ENCODE assay signal across 15 cellular contexts in the genomic region with DNA sequence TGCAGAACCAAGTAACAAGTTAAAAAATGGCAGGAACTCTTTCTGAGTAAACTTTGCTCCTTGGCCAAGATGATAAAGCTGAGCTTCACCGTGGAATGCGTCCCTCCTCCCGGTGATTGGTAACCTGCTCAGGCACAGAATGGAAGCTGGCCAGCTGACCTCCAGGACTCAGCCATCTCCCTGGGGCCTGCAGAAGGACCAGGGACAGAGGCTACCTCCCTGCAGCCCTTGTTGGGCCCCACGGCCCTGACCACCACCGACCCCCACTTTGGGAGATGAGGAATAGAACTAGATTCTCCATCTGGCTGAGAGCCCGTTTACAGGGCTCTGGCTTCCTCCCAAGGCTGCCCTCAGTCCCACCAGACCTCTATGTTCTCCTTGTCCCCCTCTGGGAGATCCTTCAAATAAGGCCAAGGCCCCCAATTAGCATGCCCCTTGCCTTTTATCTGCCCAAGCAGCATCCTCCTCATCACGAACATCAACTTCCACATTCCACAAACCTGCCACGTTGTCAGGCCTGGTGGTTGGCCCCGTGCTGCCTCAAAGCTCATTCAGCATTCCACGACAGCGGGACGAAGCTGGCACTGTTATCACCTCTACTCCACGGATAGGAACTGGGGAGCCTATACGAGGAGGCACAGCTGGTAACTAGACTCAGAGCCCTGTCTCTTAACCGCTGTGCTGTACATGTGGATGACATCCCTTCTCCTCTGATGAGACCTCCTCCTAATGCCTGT.
A peak's percentile ranks its signal among the peaks of the same experiment; 100 is the strongest.
DNase-seq lines count a peak whose midpoint lies in the region; ATAC-seq, FAIRE-seq and TF ChIP-seq lines count a peak whose summit lies in the region.
"Had no signal": no experiment of that assay in that cellular context is flagged by ENCODE, and none has a peak within 500 bp of the region (broad histone marks: within the 10 kb centered on the region; RNA-seq: fewer than 3 reads in every experiment).

No MANE protein-coding gene starts in this region.

- H3K36me3 ChIP-seq in bronchial epithelial cell (ENCODE audit: control insufficient read depth, insufficient read depth, low read length) (peaks cover 3% of the 10 kb centered on the region), testis (ENCODE audit: low read depth, missing control alignments) (no peaks in the 10 kb centered on the region)

- no peaks in the 10 kb centered on the region for H3K9me3 Mint-ChIP-seq in activated CD8-positive, alpha-beta T cell treated with anti-CD3 and anti-CD28 coated beads for 36 hours
- no peaks in the 10 kb centered on the region for H3K9me3 Mint-ChIP-seq in activated CD8-positive, alpha-beta T cell treated with anti-CD3 and anti-CD28 coated beads, Interleukin-2, amount 10 ng/mL, durations not matched to agents 7 days and 5 days (ENCODE audit: insufficient read depth)
- H3K9me3 Mint-ChIP-seq: activated T-helper 2 cell treated with anti-CD3 and anti-CD28 coated beads, Interferon-gamma antibody, Interleukin-2, Interleukin-4, amounts not matched to agents 10 μg/mL and 5 μg/mL and 100 μg/mL, durations not matched to agents 14 hours and 24 hours and 36 hours had no signal

- H3K9me3 ChIP-seq in testis = no peaks in the 10 kb centered on the region
- H3K9me3 ChIP-seq: mucosa of descending colon, SK-N-SH had no signal

- peak; percentile 73 for FAIRE-seq in bronchial epithelial cell (lab: Jason Lieb, UNC)

- POLR2A ChIA-PET in activated CD8-positive, alpha-beta T cell treated with anti-CD3 and anti-CD28 coated beads for 36 hours (lab: Charles Lee) = interaction anchor here (0.9 kb wide), 1 partner anchor 32 kb away, joined by 3 read pairs; no protein-coding TSS in a partner anchor
- POLR2A ChIA-PET in activated CD8-positive, alpha-beta T cell treated with anti-CD3 and anti-CD28 coated beads, Interleukin-2, amount 10 ng/mL, durations not matched to agents 7 days and 5 days (lab: Charles Lee) = interaction anchor here (2.2 kb wide), 1 partner anchor 11 kb away, joined by 7 read pairs; no protein-coding TSS in a partner anchor

- TF ChIP-seq POLR2A in testis (IDR thresholded peaks at IDR 0.05) = no peak

- peak overlapping the region; percentile 10 for H3K27ac Mint-ChIP-seq in activated CD8-positive, alpha-beta T cell treated with anti-CD3 and anti-CD28 coated beads for 36 hours
- H3K27ac Mint-ChIP-seq in activated CD8-positive, alpha-beta T cell treated with anti-CD3 and anti-CD28 coated beads, Interleukin-2, amount 10 ng/mL, durations not matched to agents 7 days and 5 days = no peak overlapping the region
- H3K27ac Mint-ChIP-seq: activated T-helper 2 cell treated with anti-CD3 and anti-CD28 coated beads, Interferon-gamma antibody, Interleukin-2, Interleukin-4, amounts not matched to agents 10 μg/mL and 5 μg/mL and 100 μg/mL, durations not matched to agents 14 hours and 24 hours and 36 hours had no signal

- no peak for DNase-seq in activated CD8-positive, alpha-beta T cell treated with anti-CD3 and anti-CD28 coated beads for 36 hours
- DNase-seq in activated CD8-positive, alpha-beta T cell treated with anti-CD3 and anti-CD28 coated beads, Interleukin-2, amount 10 ng/mL, durations not matched to agents 7 days and 5 days = no peak
- DNase-seq in bronchial epithelial cell (ENCODE audit: low read depth) (no peak), mesenteric fat pad (ENCODE audit: low spot score) (peak; percentile 75), testis (no peak), NCI-H2227 treated with DMSO at 0.1 percent for 48 hours (lab: John Stamatoyannopoulos, UW) (no peak), HT-29 (ENCODE audit: low spot score) (no peak)
- DNase-seq: KBM-7; NCI-H1417 treated with DMSO at 0.1 percent for 48 hours; SK-N-SH; stimulated activated CD4-positive, alpha-beta T cell treated with anti-CD3 and anti-CD28 coated beads, Interleukin-2, amount 100 ng/mL, for 48 hours; WERI-Rb-1 had no signal

- ATAC-seq in activated CD8-positive, alpha-beta T cell treated with anti-CD3 and anti-CD28 coated beads for 36 hours = no peak
- ATAC-seq in activated CD8-positive, alpha-beta T cell treated with anti-CD3 and anti-CD28 coated beads, Interleukin-2, amount 10 ng/mL, durations not matched to agents 7 days and 5 days = no peak
- ATAC-seq in GM21737 (IDR thresholded peaks at IDR 0.05; ENCODE audit: unreplicated experiment) = no peak
- ATAC-seq: mucosa of descending colon had no signal

- peaks cover 36% of the 10 kb centered on the region for H3K36me3 Mint-ChIP-seq in activated CD8-positive, alpha-beta T cell treated with anti-CD3 and anti-CD28 coated beads for 36 hours (ENCODE audit: low read depth)
- peaks cover 31% of the 10 kb centered on the region for H3K36me3 Mint-ChIP-seq in activated CD8-positive, alpha-beta T cell treated with anti-CD3 and anti-CD28 coated beads, Interleukin-2, amount 10 ng/mL, durations not matched to agents 7 days and 5 days (ENCODE audit: low read depth)

- H3K4me1 ChIP-seq in testis = peaks cover 31% of the 10 kb centered on the region

- CTCF ChIA-PET in activated CD8-positive, alpha-beta T cell treated with anti-CD3 and anti-CD28 coated beads for 36 hours (lab: Charles Lee) = interaction anchor here (2.0 kb wide), 1 partner anchor 11 kb away, joined by 5 read pairs; no protein-coding TSS in a partner anchor
- CTCF ChIA-PET in activated CD8-positive, alpha-beta T cell treated with anti-CD3 and anti-CD28 coated beads, Interleukin-2, amount 10 ng/mL, durations not matched to agents 7 days and 5 days (lab: Charles Lee) = interaction anchor here (25.7 kb wide), 1 partner anchor 31 kb away, joined by 656 read pairs; no protein-coding TSS in a partner anchor

- H3K4me1 Mint-ChIP-seq in activated CD8-positive, alpha-beta T cell treated with anti-CD3 and anti-CD28 coated beads for 36 hours (ENCODE audit: low read depth) = peaks cover 81% of the 10 kb centered on the region
- peaks cover 67% of the 10 kb centered on the region for H3K4me1 Mint-ChIP-seq in activated CD8-positive, alpha-beta T cell treated with anti-CD3 and anti-CD28 coated beads, Interleukin-2, amount 10 ng/mL, durations not matched to agents 7 days and 5 days (ENCODE audit: low read depth)

- H3K27me3 ChIP-seq in bronchial epithelial cell (ENCODE audit: control insufficient read depth, insufficient read depth, low read length) = no peaks in the 10 kb centered on the region
- no peaks in the 10 kb centered on the region for H3K27me3 ChIP-seq in testis

- 53 to 55% methylated on average over 15 of the region's 15 CpGs for WGBS in testis, 2 donors

- TF ChIP-seq CTCF in activated CD8-positive, alpha-beta T cell treated with anti-CD3 and anti-CD28 coated beads for 36 hours (IDR thresholded peaks at IDR 0.05) = no peak
- TF ChIP-seq CTCF in bronchial epithelial cell (IDR thresholded peaks at IDR 0.05; ENCODE audit: insufficient read depth, low read length, severe bottlenecking) = no peak
- TF ChIP-seq CTCF in testis (IDR thresholded peaks at IDR 0.05) = no peak

- H3K4me3 ChIP-seq in bronchial epithelial cell (ENCODE audit: low read depth, low read length) (no peak overlapping the region), testis (no peak overlapping the region)
- H3K4me3 ChIP-seq: mucosa of descending colon had no signal

- H3K4me3 Mint-ChIP-seq in activated CD8-positive, alpha-beta T cell treated with anti-CD3 and anti-CD28 coated beads for 36 hours = no peak overlapping the region
- H3K4me3 Mint-ChIP-seq in activated CD8-positive, alpha-beta T cell treated with anti-CD3 and anti-CD28 coated beads, Interleukin-2, amount 10 ng/mL, durations not matched to agents 7 days and 5 days = no peak overlapping the region

- intact Hi-C loops in activated CD8-positive, alpha-beta T cell treated with anti-CD3 and anti-CD28 coated beads for 36 hours (cut with micrococcal nuclease) = no loop called here
- intact Hi-C loops in testis (cut with DNase I; ENCODE audit: low total_unique reads) = no loop called here

- H3K27ac ChIP-seq in testis = peak overlapping the region; percentile 11 to 68
- H3K27ac ChIP-seq: WERI-Rb-1 had no signal

- H3K27me3 Mint-ChIP-seq in activated CD8-positive, alpha-beta T cell treated with anti-CD3 and anti-CD28 coated beads for 36 hours = no peaks in the 10 kb centered on the region
- no peaks in the 10 kb centered on the region for H3K27me3 Mint-ChIP-seq in activated CD8-positive, alpha-beta T cell treated with anti-CD3 and anti-CD28 coated beads, Interleukin-2, amount 10 ng/mL, durations not matched to agents 7 days and 5 days (ENCODE audit: low read depth)
